8 cellular contexts compared by ENCODE assay signal in the genomic region with DNA sequence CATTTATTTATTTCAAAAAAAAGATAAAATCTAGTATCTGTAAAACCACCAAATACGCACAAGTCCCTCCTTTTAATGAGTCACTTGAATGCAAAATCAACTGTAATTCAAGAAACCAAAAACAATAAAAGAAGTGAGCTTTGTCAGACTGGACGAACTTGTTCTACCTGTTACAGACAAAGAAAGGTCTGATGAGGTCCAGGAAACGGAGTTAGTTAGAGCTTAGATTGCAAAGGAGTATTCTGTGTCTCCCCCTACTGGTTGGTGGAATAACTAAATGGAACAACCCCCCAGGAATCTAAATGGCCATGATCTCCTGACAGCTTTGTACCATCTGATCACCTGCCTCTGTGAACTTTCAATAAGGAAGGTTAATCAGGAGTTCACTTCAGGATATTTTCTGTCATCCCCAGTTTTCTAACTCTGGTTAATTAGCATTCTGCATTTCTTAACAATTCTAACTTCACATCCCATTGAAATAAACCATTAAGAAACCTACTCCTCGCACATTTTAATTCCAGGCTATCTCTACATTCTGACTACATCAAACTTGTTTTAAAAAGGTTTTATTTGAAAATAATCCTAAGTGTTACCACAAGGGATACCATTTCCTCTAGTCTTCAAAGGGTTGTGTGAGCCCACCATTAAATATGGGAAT.
A peak's percentile ranks its signal among the peaks of the same experiment; 100 is the strongest.
DNase-seq lines count a peak whose midpoint lies in the region; ATAC-seq and TF ChIP-seq lines count a peak whose summit lies in the region.

No MANE protein-coding gene starts in this region.

- DNase-seq in A172 (ENCODE audit: low spot score) (peak; percentile 73), GM06990 (ENCODE audit: extremely low read depth, insufficient read length) (peak; percentile 22), HEK293T (ENCODE audit: extremely low spot score) (peak; percentile 52), MM.1S (peak; percentile 81), SJCRH30 (peak; percentile 7 to 70), caudate nucleus (lab: John Stamatoyannopoulos, UW) (no peak)
- DNase-seq in effector memory CD8-positive, alpha-beta T cell, result peak; percentile 43 to 55 (median 47)
- peak; percentile 73 for DNase-seq in natural killer cell treated with Interleukin-12 subunit alpha and Interleukin-12 subunit beta and Interleukin-15 and Interleukin-18, amount 100 ng/mL, for 72 hours (ENCODE audit: low spot score)

- H3K27me3 ChIP-seq in GM06990 (replicated peaks; ENCODE audit: control insufficient read depth, insufficient read depth, low read length) (no peaks in the 10 kb centered on the region), MM.1S (replicated peaks; ENCODE audit: insufficient read depth, low read length) (peaks cover 27% of the 10 kb centered on the region; the same call in 1 of the 2 replicates), SJCRH30 (no peaks in the 10 kb centered on the region)

- H3K27me3 Mint-ChIP-seq in effector memory CD8-positive, alpha-beta T cell, result no peaks in the 10 kb centered on the region
- H3K27me3 Mint-ChIP-seq in natural killer cell treated with Interleukin-12 subunit alpha and Interleukin-12 subunit beta and Interleukin-15 and Interleukin-18, amount 100 ng/mL, for 72 hours, result no peaks in the 10 kb centered on the region

- peak overlapping the region in 1 of 2 donors; percentile 0 for H3K27ac Mint-ChIP-seq in effector memory CD8-positive, alpha-beta T cell
- H3K27ac Mint-ChIP-seq in natural killer cell treated with Interleukin-12 subunit alpha and Interleukin-12 subunit beta and Interleukin-15 and Interleukin-18, amount 100 ng/mL, for 72 hours, result peak overlapping the region; percentile 94 to 98

- no peak overlapping the region for H3K9ac ChIP-seq in MM.1S (ENCODE audit: low read length)

- no peak overlapping the region for H3K4me3 Mint-ChIP-seq in effector memory CD8-positive, alpha-beta T cell
- no peak overlapping the region for H3K4me3 Mint-ChIP-seq in natural killer cell treated with Interleukin-12 subunit alpha and Interleukin-12 subunit beta and Interleukin-15 and Interleukin-18, amount 100 ng/mL, for 72 hours

- no peaks in the 10 kb centered on the region for H3K9me3 Mint-ChIP-seq in effector memory CD8-positive, alpha-beta T cell
- no peaks in the 10 kb centered on the region for H3K9me3 Mint-ChIP-seq in natural killer cell treated with Interleukin-12 subunit alpha and Interleukin-12 subunit beta and Interleukin-15 and Interleukin-18, amount 100 ng/mL, for 72 hours

- H3K4me3 ChIP-seq in GM06990 (replicated peaks; ENCODE audit: low read depth, low read length) (no peak overlapping the region), MM.1S (ENCODE audit: low read length) (no peak overlapping the region), SJCRH30 (no peak overlapping the region)

- POLR2A ChIA-PET in HEK293T (lab: Yijun Ruan, JAX), result no interaction called here

- H3K4me1 Mint-ChIP-seq in effector memory CD8-positive, alpha-beta T cell (ENCODE audit: low read depth in 2 of 2), result peaks cover 7% of the 10 kb centered on the region in 2 donors
- peaks cover 19 to 38% of the 10 kb centered on the region in 2 donors for H3K4me1 Mint-ChIP-seq in natural killer cell treated with Interleukin-12 subunit alpha and Interleukin-12 subunit beta and Interleukin-15 and Interleukin-18, amount 100 ng/mL, for 72 hours (ENCODE audit: low read depth in 2 of 2)

- H3K4me1 ChIP-seq in MM.1S (ENCODE audit: low read length) (peaks cover 33% of the 10 kb centered on the region), SJCRH30 (no peaks in the 10 kb centered on the region)

- H3K36me3 Mint-ChIP-seq in effector memory CD8-positive, alpha-beta T cell (ENCODE audit: insufficient read depth), result no peaks in the 10 kb centered on the region
- H3K36me3 Mint-ChIP-seq in natural killer cell treated with Interleukin-12 subunit alpha and Interleukin-12 subunit beta and Interleukin-15 and Interleukin-18, amount 100 ng/mL, for 72 hours, result peaks cover 13% of the 10 kb centered on the region

- no peaks in the 10 kb centered on the region for H3K9me3 ChIP-seq in MM.1S (replicated peaks; ENCODE audit: insufficient read depth, low read length)
- no peaks in the 10 kb centered on the region for H3K9me3 ChIP-seq in SJCRH30 (replicated peaks)

- peak; percentile 97 for ATAC-seq in effector memory CD8-positive, alpha-beta T cell (replicated peaks)
- peak; percentile 91 to 95 for ATAC-seq in natural killer cell treated with Interleukin-12 subunit alpha and Interleukin-12 subunit beta and Interleukin-15 and Interleukin-18, amount 100 ng/mL, for 72 hours

- CTCF ChIA-PET in HEK293T (lab: Yijun Ruan, JAX), result interaction anchor here (0.7 to 1.1 kb wide), 6 partner anchors 9 to 1481 kb away, joined by 3 to 4 read pairs (median 3); no protein-coding TSS in a partner anchor

- no peaks in the 10 kb centered on the region for H4K20me1 ChIP-seq in MM.1S (ENCODE audit: insufficient read depth, low read length)

- no peaks in the 10 kb centered on the region for H3K9me2 ChIP-seq in MM.1S (replicated peaks; ENCODE audit: insufficient read depth, low read length)

- peaks cover 10% of the 10 kb centered on the region for H3F3A ChIP-seq in MM.1S (ENCODE audit: insufficient read depth, low read length)

- no peaks in the 10 kb centered on the region for H3K79me2 ChIP-seq in MM.1S (ENCODE audit: low read length)

- H3K27ac ChIP-seq in MM.1S (ENCODE audit: low read length) (no peak overlapping the region), SJCRH30 (no peak overlapping the region), caudate nucleus (ENCODE audit: low read depth, low read length) (no peak overlapping the region)

- TF ChIP-seq CTCF in GM06990 (IDR thresholded peaks at IDR 0.05; ENCODE audit: insufficient read depth, low read length, poor library complexity, severe bottlenecking), result peak; percentile 66
- peak; percentile 82 for TF ChIP-seq CTCF in MM.1S (IDR thresholded peaks at IDR 0.05; ENCODE audit: low read length)

- no peak overlapping the region for H3K4me2 ChIP-seq in MM.1S (ENCODE audit: low read depth, low read length)

- H2AFZ ChIP-seq in MM.1S (ENCODE audit: low read length), result no peak overlapping the region

- H3K36me3 ChIP-seq in GM06990 (ENCODE audit: control insufficient read depth, insufficient read depth, low read length) (no peaks in the 10 kb centered on the region), MM.1S (replicated peaks; ENCODE audit: insufficient read depth, low read length) (no peaks in the 10 kb centered on the region), SJCRH30 (no peaks in the 10 kb centered on the region)

TF ChIP-seq in HEK293T, 16 proteins besides CTCF, POLR2A, EP300 and RAD21:
- TF ChIP-seq FOXA1 (IDR thresholded peaks at IDR 0.05) (no peak), L3MBTL2 (conservative IDR thresholded peaks at IDR 0.05) (no peak), ZNF384 (IDR thresholded peaks at IDR 0.05) (no peak), SP1 (IDR thresholded peaks at IDR 0.05) (no peak), BHLHE40 (IDR thresholded peaks at IDR 0.05; ENCODE audit: borderline replicate concordance) (no peak), ARNT (IDR thresholded peaks at IDR 0.05) (no peak), LEF1 (IDR thresholded peaks at IDR 0.05; ENCODE audit: borderline replicate concordance) (no peak), TARDBP (IDR thresholded peaks at IDR 0.05) (no peak), FOXK2 (IDR thresholded peaks at IDR 0.05) (no peak), CTBP1 (IDR thresholded peaks at IDR 0.05; ENCODE audit: borderline replicate concordance) (no peak), NFRKB (IDR thresholded peaks at IDR 0.05) (no peak), SUZ12 (IDR thresholded peaks at IDR 0.05) (no peak), ELF4 (IDR thresholded peaks at IDR 0.05) (no peak), HDGF (IDR thresholded peaks at IDR 0.05; ENCODE audit: borderline replicate concordance) (no peak)
- TF ChIP-seq, protein P1, sequence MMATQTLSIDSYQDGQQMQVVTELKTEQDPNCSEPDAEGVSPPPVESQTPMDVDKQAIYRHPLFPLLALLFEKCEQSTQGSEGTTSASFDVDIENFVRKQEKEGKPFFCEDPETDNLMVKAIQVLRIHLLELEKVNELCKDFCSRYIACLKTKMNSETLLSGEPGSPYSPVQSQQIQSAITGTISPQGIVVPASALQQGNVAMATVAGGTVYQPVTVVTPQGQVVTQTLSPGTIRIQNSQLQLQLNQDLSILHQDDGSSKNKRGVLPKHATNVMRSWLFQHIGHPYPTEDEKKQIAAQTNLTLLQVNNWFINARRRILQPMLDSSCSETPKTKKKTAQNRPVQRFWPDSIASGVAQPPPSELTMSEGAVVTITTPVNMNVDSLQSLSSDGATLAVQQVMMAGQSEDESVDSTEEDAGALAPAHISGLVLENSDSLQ (IDR thresholded peaks at IDR 0.05), result no peak

Comparison
In these comparisons a context has a peak if more than half of its experiments do, and no peak if none do; other contexts are left out.
1. DNase-seq: peak in A172 (single experiment), GM06990 (single experiment), HEK293T (single experiment), MM.1S (single experiment), SJCRH30 (2 of 2), effector memory CD8-positive, alpha-beta T cell (3 of 3) and natural killer cell treated with Interleukin-12 subunit alpha and Interleukin-12 subunit beta and Interleukin-15 and Interleukin-18, amount 100 ng/mL, for 72 hours (single experiment); none in caudate nucleus (0 of 61).